Comparison of ENCODE assay signal across 10 cellular contexts in the genomic region with DNA sequence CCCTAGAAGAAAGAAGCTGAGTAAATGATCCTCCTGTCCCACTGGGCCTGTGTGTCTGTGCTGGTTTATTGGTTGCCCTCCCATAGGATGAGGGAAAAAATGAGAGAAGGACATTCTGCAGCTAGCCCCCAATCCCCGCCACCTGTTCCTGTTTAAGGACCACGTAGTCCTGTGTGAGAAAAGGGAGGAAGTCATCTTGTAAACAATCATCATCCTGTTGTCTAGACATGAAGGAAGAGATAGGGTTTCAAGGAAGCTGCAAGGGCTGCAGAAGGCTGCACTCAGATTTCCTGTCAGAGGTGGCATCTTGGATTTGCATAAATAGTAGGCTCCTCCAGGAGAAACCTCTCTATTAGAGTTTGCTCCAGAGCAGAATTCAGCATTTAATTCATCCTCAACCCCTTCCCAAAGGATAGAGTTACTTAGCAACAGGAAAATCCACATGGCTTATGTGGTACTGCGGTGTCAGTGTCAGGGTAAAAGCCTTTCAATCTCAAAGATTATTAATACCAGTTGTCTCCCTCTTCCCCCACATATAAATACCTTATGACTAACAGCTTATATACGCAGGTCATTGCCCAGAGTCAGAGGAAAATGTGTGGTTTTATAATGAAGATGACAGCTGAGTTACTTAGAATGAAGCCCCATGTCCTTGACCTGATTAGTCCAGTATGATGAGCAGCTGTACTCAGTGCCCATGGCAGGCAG. TPM values are rescaled to one million over a fixed set of nuclear protein-coding genes. Genes with fewer than 3 reads are reported as not detected.
DNase-seq lines count a peak whose midpoint lies in the region; ATAC-seq, FAIRE-seq and TF ChIP-seq lines count a peak whose summit lies in the region.
"Had no signal": no experiment of that assay in that cellular context is flagged by ENCODE, and none has a peak within 500 bp of the region (broad histone marks: within the 10 kb centered on the region; RNA-seq: fewer than 3 reads in every experiment).

No MANE protein-coding gene starts in this region.

- no peak for TF ChIP-seq EP300 in GM12878 (IDR thresholded peaks at IDR 0.05; ENCODE audit: borderline replicate concordance in 1 of 2, control insufficient read depth in 1 of 2, low read depth in 2 of 2, low read length in 2 of 2)

- no peaks in the 10 kb centered on the region for H3K9me3 Mint-ChIP-seq in nephron

- peaks cover 42% of the 10 kb centered on the region for H3K4me1 Mint-ChIP-seq in nephron

- H3K4me1 ChIP-seq in GM12878 (ENCODE audit: control insufficient read depth, insufficient read depth, low read length) = peaks cover 31% of the 10 kb centered on the region

- H2AFZ ChIP-seq in GM12878 (ENCODE audit: control insufficient read depth, low read depth, low read length) = peak overlapping the region; percentile 18; the same call in 1 of the 2 replicates
- H2AFZ ChIP-seq: parathyroid adenoma had no signal

- TF ChIP-seq RAD21 in GM12878 (IDR thresholded peaks at IDR 0.05; ENCODE audit: insufficient read depth, low read depth, low read length) = no peak

- 0 out of 3 replicates have a peak, but pooled peaks have one; percentile 2 for ATAC-seq in GM12878
- no peak for ATAC-seq in HG02642 (IDR thresholded peaks at IDR 0.05; ENCODE audit: poor library complexity, unreplicated experiment)

- POLR2A ChIA-PET in GM12878 (lab: Charles Lee) = interaction anchor here (0.6 to 1.4 kb wide), 4 partner anchors 12 to 119 kb away, joined by 3 to 4 read pairs (median 3); no protein-coding TSS in a partner anchor

- no peaks in the 10 kb centered on the region; the same call in 1 of the 3 replicates for H3K9me3 ChIP-seq in GM12878 (replicated peaks; ENCODE audit: control insufficient read depth, insufficient read depth, low read length)
- H3K9me3 ChIP-seq in MG63 = no peaks in the 10 kb centered on the region

- TF ChIP-seq CTCF in GM12878 (IDR thresholded peaks at IDR 0.05 in 2 of 3, conservative IDR thresholded peaks at IDR 0.05 in 1 of 3; ENCODE audit: control insufficient read depth in 2 of 3, extremely low read depth in 1 of 3, insufficient read depth in 1 of 3, low read depth in 3 of 3, low read length in 3 of 3) = no peak
- no peak for TF ChIP-seq CTCF in nephron (IDR thresholded peaks at IDR 0.05; ENCODE audit: unreplicated experiment in 3 of 3)
- TF ChIP-seq CTCF in GM20000 (IDR thresholded peaks at IDR 0.05; ENCODE audit: extremely low read depth, missing control alignments) = no peak

- H3K36me3 ChIP-seq in GM12878 (ENCODE audit: control insufficient read depth in 2 of 2, insufficient read depth in 2 of 2, low read length in 1 of 2) (no peaks in the 10 kb centered on the region), MG63 (no peaks in the 10 kb centered on the region)

- intact Hi-C loops in GM12878 (cut with micrococcal nuclease; ENCODE audit: unreplicated experiment) = no loop called here

- H3K27me3 ChIP-seq in GM12878 (replicated peaks in 1 of 2; ENCODE audit: control insufficient read depth in 2 of 2, insufficient read depth in 2 of 2, low read length in 1 of 2) = no peaks in the 10 kb centered on the region
- no peaks in the 10 kb centered on the region for H3K27me3 ChIP-seq in MG63

- 54% methylated on average over 4 of the region's 4 CpGs for WGBS in GM12878 (ENCODE audit: insufficient coverage, insufficient replicate concordance, low lambda C conversion rate, missing lambda C conversion rate)

- H3K4me3 Mint-ChIP-seq in nephron = peak overlapping the region in 1 of 3 experiments; percentile 37

- no peak overlapping the region for H3K27ac ChIP-seq in GM12878 (ENCODE audit: control insufficient read depth, insufficient read depth)
- H3K27ac ChIP-seq: parathyroid adenoma had no signal

- CTCF ChIA-PET in GM12878 (lab: Yijun Ruan, JAX) = interaction anchor here (2.3 to 3.4 kb wide), 2 partner anchors 15 to 21 kb away, joined by 9 to 16 read pairs; no protein-coding TSS in a partner anchor

- no peak overlapping the region for H3K9ac ChIP-seq in GM12878 (ENCODE audit: control insufficient read depth, insufficient read depth, low read length)
- H3K9ac ChIP-seq: parathyroid adenoma had no signal

- H4K20me1 ChIP-seq in GM12878 (ENCODE audit: control insufficient read depth, insufficient read depth) = no peaks in the 10 kb centered on the region

- in situ Hi-C loops in GM12878 (cut with MboI) = no loop called here

- H3K27me3 Mint-ChIP-seq in nephron (ENCODE audit: low read depth) = peaks cover 6% of the 10 kb centered on the region

- SMC1A ChIA-PET in GM12878 (lab: Charles Lee; ENCODE audit: uncharacterized antibody, unreplicated experiment) = interaction anchor here (1.1 to 7.7 kb wide), 6 partner anchors 8 to 53 kb away, joined by 3 to 86 read pairs (median 8); partner anchors contain the start of genes DNAJC18 and STING1

- peak overlapping the region; percentile 50 to 80 (median 65) for H3K27ac Mint-ChIP-seq in nephron

- FAIRE-seq in GM12878 (lab: Jason Lieb, UNC) = no peak

- no peak overlapping the region for H3K4me2 ChIP-seq in GM12878 (ENCODE audit: control insufficient read depth, insufficient read depth)

- H3K79me2 ChIP-seq in GM12878 (ENCODE audit: control insufficient read depth, insufficient read depth, low read length) = no peaks in the 10 kb centered on the region
- H3K79me2 ChIP-seq: parathyroid adenoma had no signal

- RAD21 ChIA-PET in GM12878 (lab: Charles Lee; ENCODE audit: unreplicated experiment) = interaction anchor here (1.1 to 1.6 kb wide), 4 partner anchors 20 to 70 kb away, joined by 3 to 4 read pairs (median 4); no protein-coding TSS in a partner anchor

- no TSS peak for BruUV-seq in GM12878 (replicated peaks; lab: Mats Ljungman, UMichigan)

- TF ChIP-seq POLR2A in GM12878 (IDR thresholded peaks at IDR 0.05; ENCODE audit: low read depth, low read length) = no peak

- no peak overlapping the region for H3K4me3 ChIP-seq in GM12878
- no peak overlapping the region for H3K4me3 ChIP-seq in MG63

- H3K36me3 Mint-ChIP-seq in nephron (ENCODE audit: low read depth) = no peaks in the 10 kb centered on the region

- peak; percentile 63 for DNase-seq in GM04504 (ENCODE audit: low read depth)
- DNase-seq in NCI-H69 (lab: John Stamatoyannopoulos, UW) = peak; percentile 54
- DNase-seq in GM12878 (ENCODE audit: low read depth, low spot score) = no peak
- no peak for DNase-seq in GM20000 (ENCODE audit: low spot score)
- DNase-seq in NCI-H2107 treated with DMSO at 0.1 percent for 48 hours (lab: John Stamatoyannopoulos, UW; ENCODE audit: unreplicated experiment) = no peak
- DNase-seq in MG63 = no peak
- DNase-seq: foreskin melanocyte had no signal

RNA-seq across cellular contexts. Expression of gene DNAJC18, which starts 4.6 kb away (rescaled TPM):
- total RNA-seq in GM12878 (2013; cell fraction: nucleolus; rRNA removed) = 9.8 and 13.1 TPM in 2 replicates
- 5.3 and 6.4 TPM in 2 replicates for total RNA-seq in GM12878 (2014; rRNA removed)
- total RNA-seq in GM12878 (2014; rRNA removed; fragmentation: Illumina TruSeq; extraction: Trizol) = 10.6 and 10.8 TPM in 2 replicates
- total RNA-seq in GM12878 (2021) = 16.9 and 19.7 TPM in 2 replicates
- polyA plus RNA-seq in GM12878 (2011; ENCODE audit: low read depth) = 7.0 TPM
- polyA plus RNA-seq in GM12878 (2011; rRNA removed) = 21.0 and 34.0 TPM in 2 replicates
- 5.6 and 8.9 TPM in 2 replicates for polyA plus RNA-seq in GM12878 (2011; cell fraction: cytosol; rRNA removed)
- 4.0 and 5.5 TPM in 2 replicates for polyA plus RNA-seq in GM12878 (2011; cell fraction: nucleus; rRNA removed)
- 12.4 and 17.4 TPM in 2 replicates for polyA plus RNA-seq in GM12878 (2012)
- polyA plus RNA-seq in GM12878 (2014; fragmentation: Illumina TruSeq; extraction: Trizol) = 17.5 and 22.6 TPM in 2 replicates
- polyA plus RNA-seq in GM12878 (2014; fragmentation: Nextera tagmentation; extraction: Ambion mirVana) = 10 to 100 TPM; 20.5 to 26.7 TPM
- polyA plus RNA-seq in GM12878 (2014; rRNA removed) = 5.3 and 10.1 TPM in 2 replicates
- polyA plus RNA-seq in GM12878 (2016; fragmentation: Nextera tagmentation; extraction: Ambion mirVana) = 10 to 100 TPM; 16.7 to 18.0 TPM
- 6.6 and 10.5 TPM in 2 replicates for polyA minus RNA-seq in GM12878 (2011; rRNA and poly(A)+ RNA removed)
- polyA minus RNA-seq in GM12878 (2011; cell fraction: cytosol; rRNA and poly(A)+ RNA removed) = 3.2 and 7.4 TPM in 2 replicates
- polyA minus RNA-seq in GM12878 (2011; cell fraction: nucleus; rRNA and poly(A)+ RNA removed) = 2.2 and 2.9 TPM in 2 replicates
- total RNA-seq in MG63 (2014; rRNA removed; shearing (Covaris generic); ENCODE audit: low replicate concordance) = not detected in 2 replicates

RNA-seq across cellular contexts. Expression of gene ECSCR, which starts 18.6 kb away (rescaled TPM):
- not detected in 2 replicates for total RNA-seq in GM12878 (2013; cell fraction: nucleolus; rRNA removed)
- total RNA-seq in GM12878 (2014; rRNA removed) = not detected in 2 replicates
- total RNA-seq in GM12878 (2014; rRNA removed; fragmentation: Illumina TruSeq; extraction: Trizol) = 0.22 TPM in 1 of 2 replicates, not detected in the other
- total RNA-seq in GM12878 (2021) = 0.36 TPM in 1 of 2 replicates, not detected in the other
- polyA plus RNA-seq in GM12878 (2011; ENCODE audit: low read depth) = not detected
- polyA plus RNA-seq in GM12878 (2011; rRNA removed) = 0.12 and 0.15 TPM in 2 replicates
- polyA plus RNA-seq in GM12878 (2011; cell fraction: cytosol; rRNA removed) = 0.18 and 0.30 TPM in 2 replicates
- polyA plus RNA-seq in GM12878 (2011; cell fraction: nucleus; rRNA removed) = 0.22 and 0.37 TPM in 2 replicates
- polyA plus RNA-seq in GM12878 (2012) = not detected in 2 replicates
- 0.19 and 0.25 TPM in 2 replicates for polyA plus RNA-seq in GM12878 (2014; fragmentation: Illumina TruSeq; extraction: Trizol)
- under 1 TPM; 0.23 to 0.35 TPM for polyA plus RNA-seq in GM12878 (2014; fragmentation: Nextera tagmentation; extraction: Ambion mirVana)
- polyA plus RNA-seq in GM12878 (2014; rRNA removed) = 0.30 TPM in 1 of 2 replicates, not detected in the other
- polyA plus RNA-seq in GM12878 (2016; fragmentation: Nextera tagmentation; extraction: Ambion mirVana) = under 1 TPM in 1 of 2 experiments, not detected in 1; 0.83 TPM
- polyA minus RNA-seq in GM12878 (2011; rRNA and poly(A)+ RNA removed) = not detected in 2 replicates
- not detected in 2 replicates for polyA minus RNA-seq in GM12878 (2011; cell fraction: cytosol; rRNA and poly(A)+ RNA removed)
- polyA minus RNA-seq in GM12878 (2011; cell fraction: nucleus; rRNA and poly(A)+ RNA removed) = not detected in 2 replicates
- total RNA-seq in MG63 (2014; rRNA removed; shearing (Covaris generic); ENCODE audit: low replicate concordance) = 0.63 and 0.74 TPM in 2 replicates

RNA-seq across cellular contexts. Expression of gene SMIM33, which starts 26.9 kb away (rescaled TPM):
- 0.19 TPM in 1 of 2 replicates, not detected in the other for total RNA-seq in GM12878 (2013; cell fraction: nucleolus; rRNA removed)
- total RNA-seq in GM12878 (2014; rRNA removed) (0.05 TPM in 1 of 2 replicates, not detected in the other), GM12878 (2014; rRNA removed; fragmentation: Illumina TruSeq; extraction: Trizol) (0.04 TPM in 1 of 2 replicates, not detected in the other), GM12878 (2021) (not detected in 2 replicates)
- polyA plus RNA-seq in GM12878 (2011; ENCODE audit: low read depth) = not detected
- polyA plus RNA-seq in GM12878 (2011; rRNA removed) (not detected in 2 replicates), GM12878 (2014; fragmentation: Illumina TruSeq; extraction: Trizol) (0.03 TPM in 1 of 2 replicates, not detected in the other), GM12878 (2014; fragmentation: Nextera tagmentation; extraction: Ambion mirVana) (under 1 TPM in 1 of 2 experiments, not detected in 1; 0.09 TPM), GM12878 (2014; rRNA removed) (0.04 TPM in 1 of 2 replicates, not detected in the other), GM12878 (2016; fragmentation: Nextera tagmentation; extraction: Ambion mirVana) (under 1 TPM; 0.12 to 0.25 TPM)
- not detected in 2 replicates for polyA plus RNA-seq in GM12878 (2011; cell fraction: cytosol; rRNA removed)
- not detected in 2 replicates for polyA plus RNA-seq in GM12878 (2011; cell fraction: nucleus; rRNA removed)
- polyA plus RNA-seq in GM12878 (2012) = not detected in 2 replicates
- polyA minus RNA-seq in GM12878 (2011; rRNA and poly(A)+ RNA removed) = not detected in 2 replicates
- polyA minus RNA-seq in GM12878 (2011; cell fraction: cytosol; rRNA and poly(A)+ RNA removed) = not detected in 2 replicates
- not detected in 2 replicates for polyA minus RNA-seq in GM12878 (2011; cell fraction: nucleus; rRNA and poly(A)+ RNA removed)
- not detected in 2 replicates for total RNA-seq in MG63 (2014; rRNA removed; shearing (Covaris generic); ENCODE audit: low replicate concordance)

RNA-seq across cellular contexts. Expression of gene STING1, which starts 38.6 kb away (rescaled TPM):
- 30.9 and 35.8 TPM in 2 replicates for total RNA-seq in GM12878 (2013; cell fraction: nucleolus; rRNA removed)
- 43.8 and 48.5 TPM in 2 replicates for total RNA-seq in GM12878 (2014; rRNA removed)
- 16.5 and 17.1 TPM in 2 replicates for total RNA-seq in GM12878 (2014; rRNA removed; fragmentation: Illumina TruSeq; extraction: Trizol)
- total RNA-seq in GM12878 (2021) = 49.6 and 53.3 TPM in 2 replicates
- 10.5 TPM for polyA plus RNA-seq in GM12878 (2011; ENCODE audit: low read depth)
- polyA plus RNA-seq in GM12878 (2011; rRNA removed) = 8.3 and 20.2 TPM in 2 replicates
- 22.6 and 29.8 TPM in 2 replicates for polyA plus RNA-seq in GM12878 (2011; cell fraction: cytosol; rRNA removed)
- polyA plus RNA-seq in GM12878 (2011; cell fraction: nucleus; rRNA removed) = 62.4 and 77.1 TPM in 2 replicates
- 14.5 and 19.3 TPM in 2 replicates for polyA plus RNA-seq in GM12878 (2012)
- polyA plus RNA-seq in GM12878 (2014; fragmentation: Illumina TruSeq; extraction: Trizol) = 27.7 and 34.1 TPM in 2 replicates
- polyA plus RNA-seq in GM12878 (2014; fragmentation: Nextera tagmentation; extraction: Ambion mirVana) = 10 to 100 TPM; 10.1 to 12.1 TPM
- 47.9 and 59.8 TPM in 2 replicates for polyA plus RNA-seq in GM12878 (2014; rRNA removed)
- polyA plus RNA-seq in GM12878 (2016; fragmentation: Nextera tagmentation; extraction: Ambion mirVana) = 10 to 100 TPM; 49.3 to 56.1 TPM
- 15.2 and 25.7 TPM in 2 replicates for polyA minus RNA-seq in GM12878 (2011; rRNA and poly(A)+ RNA removed)
- 11.6 and 16.9 TPM in 2 replicates for polyA minus RNA-seq in GM12878 (2011; cell fraction: cytosol; rRNA and poly(A)+ RNA removed)
- polyA minus RNA-seq in GM12878 (2011; cell fraction: nucleus; rRNA and poly(A)+ RNA removed) = 17.8 and 22.0 TPM in 2 replicates
- total RNA-seq in MG63 (2014; rRNA removed; shearing (Covaris generic); ENCODE audit: low replicate concordance) = 45.6 and 54.5 TPM in 2 replicates

RNA-seq across cellular contexts. Expression of gene SPATA24, which starts 40.0 kb away (rescaled TPM):
- 8.9 and 9.5 TPM in 2 replicates for total RNA-seq in GM12878 (2013; cell fraction: nucleolus; rRNA removed)
- total RNA-seq in GM12878 (2014; rRNA removed) (5.1 and 8.1 TPM in 2 replicates), GM12878 (2014; rRNA removed; fragmentation: Illumina TruSeq; extraction: Trizol) (6.3 and 8.1 TPM in 2 replicates), GM12878 (2021) (4.1 and 5.6 TPM in 2 replicates)
- 8.4 TPM for polyA plus RNA-seq in GM12878 (2011; ENCODE audit: low read depth)
- polyA plus RNA-seq in GM12878 (2011; rRNA removed) (5.3 and 6.0 TPM in 2 replicates), GM12878 (2014; fragmentation: Illumina TruSeq; extraction: Trizol) (6.1 and 9.8 TPM in 2 replicates), GM12878 (2014; fragmentation: Nextera tagmentation; extraction: Ambion mirVana) (1 to 10 TPM; 7.6 to 8.5 TPM), GM12878 (2014; rRNA removed) (7.1 and 7.2 TPM in 2 replicates), GM12878 (2016; fragmentation: Nextera tagmentation; extraction: Ambion mirVana) (1 to 10 TPM; 7.0 to 7.4 TPM)
- 2.9 and 3.7 TPM in 2 replicates for polyA plus RNA-seq in GM12878 (2011; cell fraction: cytosol; rRNA removed)
- polyA plus RNA-seq in GM12878 (2011; cell fraction: nucleus; rRNA removed) = 3.2 and 4.8 TPM in 2 replicates
- polyA plus RNA-seq in GM12878 (2012) = 7.6 and 8.6 TPM in 2 replicates
- polyA minus RNA-seq in GM12878 (2011; rRNA and poly(A)+ RNA removed) = 2.2 and 2.6 TPM in 2 replicates
- polyA minus RNA-seq in GM12878 (2011; cell fraction: cytosol; rRNA and poly(A)+ RNA removed) = not detected in 2 replicates
- 2.3 and 3.4 TPM in 2 replicates for polyA minus RNA-seq in GM12878 (2011; cell fraction: nucleus; rRNA and poly(A)+ RNA removed)
- total RNA-seq in MG63 (2014; rRNA removed; shearing (Covaris generic); ENCODE audit: low replicate concordance) = 1.2 and 9.7 TPM in 2 replicates

Comparison
In these comparisons a context has a peak if more than half of its experiments do, and no peak if none do; other contexts are left out.
1. DNase-seq: peak in GM04504 (single experiment) and NCI-H69 (single experiment); none in GM12878 (single experiment), GM20000 (single experiment), NCI-H2107 treated with DMSO at 0.1 percent for 48 hours (single experiment) and MG63 (single experiment).